6 cellular contexts compared by ENCODE assay signal in the genomic region with DNA sequence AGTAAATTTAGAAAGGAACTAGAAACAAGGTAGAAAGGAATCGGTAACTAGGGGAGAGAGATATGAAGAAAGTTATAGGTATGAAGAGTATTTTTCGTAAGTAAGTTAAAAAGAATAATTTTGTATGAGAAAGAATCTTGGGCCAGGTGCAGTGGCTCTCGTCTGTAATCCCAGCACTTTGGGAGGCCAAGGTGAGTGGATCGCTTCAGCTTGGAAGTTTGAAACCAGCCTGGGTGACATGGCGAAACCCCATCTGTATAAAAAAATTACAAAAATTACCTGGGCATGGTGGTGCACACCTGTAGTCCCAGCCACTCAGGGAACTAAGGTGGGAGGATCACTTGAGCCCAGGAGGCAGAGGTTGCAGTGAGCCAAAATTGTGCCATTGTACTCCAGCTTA. TPM values are rescaled to one million over a fixed set of nuclear protein-coding genes. Genes with fewer than 3 reads are reported as not detected.
"Had no signal": no experiment of that assay in that cellular context is flagged by ENCODE, and none has a peak within 500 bp of the region (broad histone marks: within the 10 kb centered on the region; RNA-seq: fewer than 3 reads in every experiment).

No MANE protein-coding gene starts in this region.

- DNase-seq: IMR-90, KBM-7, KG1 had no signal

- H3K4me3 ChIP-seq: K562 had no signal

- H3K27ac ChIP-seq: HL-60 had no signal

RNA-seq across cellular contexts. Expression of a gene that starts 42.0 kb away (rescaled TPM):
- polyA plus RNA-seq: IgD-negative memory B cell, K562 had no signal
